ENCODE assay signal across 21 cellular contexts in the genomic region with DNA sequence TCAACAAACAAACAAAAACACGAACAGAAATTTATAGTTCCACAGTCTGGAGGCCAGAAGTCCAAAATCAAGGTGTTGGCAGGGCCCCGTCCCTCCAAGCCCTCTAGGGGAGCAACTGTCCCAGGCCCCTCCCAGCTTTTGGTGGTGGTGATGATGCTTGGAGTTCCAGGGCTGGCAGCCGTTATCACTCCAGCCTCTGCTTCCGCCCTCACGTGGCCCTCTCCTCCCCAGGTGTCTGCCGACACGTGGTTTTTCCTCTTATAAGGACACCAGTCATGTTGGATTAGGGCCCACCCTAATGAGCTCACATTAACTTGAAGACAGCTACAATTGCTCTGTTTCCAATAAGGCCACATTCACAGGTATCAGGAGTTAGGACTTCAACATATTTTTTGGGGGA.
"Had no signal": no experiment of that assay in that cellular context is flagged by ENCODE, and none has a peak within 500 bp of the region (broad histone marks: within the 10 kb centered on the region; RNA-seq: fewer than 3 reads in every experiment).

No MANE protein-coding gene starts in this region.

- DNase-seq: activated CD4-positive, alpha-beta T cell treated with anti-CD3 and anti-CD28 coated beads for 1 hour; activated CD4-positive, alpha-beta T cell treated with anti-CD3 and anti-CD28 coated beads, Interleukin-2, amount 50 U/mL, for 1 hour; activated CD8-positive, alpha-beta T cell treated with anti-CD3 and anti-CD28 coated beads for 36 hours; activated naive CD8-positive, alpha-beta T cell treated with anti-CD3 and anti-CD28 coated beads, Interleukin-2, amount 50 U/mL, for 24 hours; activated T-cell treated with anti-CD3 and anti-CD28 coated beads, Interleukin-2, amount 50 U/mL, for 48 hours; amygdala; central memory CD4-positive, alpha-beta T cell; midbrain; naive thymus-derived CD4-positive, alpha-beta T cell; stimulated activated CD4-positive, alpha-beta T cell treated with anti-CD3 and anti-CD28 coated beads, Interleukin-15, amount 100 ng/mL, for 24 hours; stimulated activated CD4-positive, alpha-beta T cell treated with anti-CD3 and anti-CD28 coated beads, Interleukin-2, amount 100 ng/mL, for 24 hours; stimulated activated naive B cell treated with anti-CD40 and anti-IgM and Interleukin-4, amounts not matched to agents 10 μg/mL and 1 μg/mL and 100 μg/mL, for 72 hours; stomach; T1000; thyroid gland; upper lobe of left lung had no signal

- ATAC-seq: activated CD8-positive, alpha-beta T cell treated with anti-CD3 and anti-CD28 coated beads for 36 hours; activated naive CD8-positive, alpha-beta T cell treated with anti-CD3 and anti-CD28 coated beads, Interleukin-2, amount 50 U/mL, for 24 hours; gastroesophageal sphincter; naive thymus-derived CD4-positive, alpha-beta T cell; stimulated activated naive B cell treated with anti-CD40 and anti-IgM and Interleukin-4, amounts not matched to agents 10 μg/mL and 1 μg/mL and 100 μg/mL, for 72 hours had no signal

- H3K9me3 ChIP-seq: breast epithelium, gastroesophageal sphincter, right atrium auricular region, stomach, thyroid gland, upper lobe of left lung had no signal

- H3K27ac ChIP-seq: breast epithelium, gastroesophageal sphincter, hepatocyte, right atrium auricular region, stomach, thyroid gland, upper lobe of left lung had no signal

- H3K27me3 ChIP-seq: thyroid gland had no signal

- FAIRE-seq: endothelial cell of umbilical vein had no signal

- H3K4me3 ChIP-seq: breast epithelium, gastroesophageal sphincter, hepatocyte, right atrium auricular region, stomach, thyroid gland, upper lobe of left lung had no signal

- H3K36me3 ChIP-seq: breast epithelium, gastroesophageal sphincter, right atrium auricular region, stomach, thyroid gland, upper lobe of left lung had no signal
